ENCODE assay signal across 8 cellular contexts in the genomic region with DNA sequence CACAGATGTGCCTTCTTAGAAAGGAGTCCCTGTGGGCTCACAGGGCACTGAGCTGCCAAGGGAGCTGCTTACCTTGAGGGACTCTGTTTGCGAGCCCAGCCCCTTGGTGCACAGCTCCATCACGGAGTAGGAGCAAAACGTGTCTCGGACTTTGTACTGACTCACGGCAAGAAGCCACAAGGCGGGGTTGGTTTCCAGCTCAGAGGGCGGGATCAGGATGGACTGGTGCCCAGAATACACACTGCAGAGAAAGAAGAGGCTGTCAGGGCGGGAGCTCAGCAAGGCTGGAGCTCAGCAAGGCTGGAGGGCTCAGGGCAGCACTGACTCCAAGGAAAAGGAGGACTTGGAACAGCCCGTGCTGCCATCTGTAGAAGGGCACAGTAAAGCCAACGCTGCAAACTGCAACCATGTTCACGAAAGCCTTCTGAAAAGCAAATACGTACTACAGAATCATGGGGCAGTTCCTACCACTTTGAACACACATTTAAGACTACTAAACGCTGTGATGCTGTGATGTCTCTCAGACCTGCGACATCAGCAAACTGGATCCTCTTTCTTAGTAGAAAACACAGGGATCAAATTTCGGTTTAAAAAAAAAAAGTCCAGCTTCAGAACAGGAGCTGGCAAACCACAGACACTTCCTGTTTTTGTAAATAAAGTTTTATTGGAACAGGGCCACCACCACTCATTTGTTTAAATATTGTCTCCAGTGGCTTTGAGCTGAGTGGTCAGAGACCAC.
DNase-seq lines count a peak whose midpoint lies in the region; ATAC-seq, FAIRE-seq and TF ChIP-seq lines count a peak whose summit lies in the region.

No MANE protein-coding gene starts in this region.

- H3K27ac ChIP-seq in CD8-positive, alpha-beta T cell (ENCODE audit: low read depth, low read length), result no peak overlapping the region
- H3K27ac ChIP-seq in spleen, result peak overlapping the region in 4 of 8 donors; percentile 2 to 48 (median 44)

- peak in 4 of 7 experiments; percentile 28 to 66 (median 48) for DNase-seq in CD8-positive, alpha-beta T cell
- DNase-seq in HUDEP-2 (lab: John Stamatoyannopoulos, UW; ENCODE audit: unreplicated experiment in 76 of 76), result peak in 75 of 76 experiments; percentile 4 to 83 (median 65)
- peak; percentile 90 for DNase-seq in RCC 7860 (ENCODE audit: low spot score)
- peak; percentile 94 for DNase-seq in astrocyte of the cerebellum (ENCODE audit: low read depth)
- DNase-seq in hippocampal formation (lab: John Stamatoyannopoulos, UW), result peak; percentile 66 to 79
- peak; percentile 92 for DNase-seq in renal cortical epithelial cell (ENCODE audit: low read depth)
- no peak for DNase-seq in spleen

- peak overlapping the region; percentile 95 for H3K27ac Mint-ChIP-seq in CD8-positive, alpha-beta T cell

- POLR2A ChIA-PET in CD8-positive, alpha-beta T cell (lab: Charles Lee), result interaction anchor here (0.6 to 1.8 kb wide), 7 partner anchors 9 to 141 kb away, joined by 3 to 6 read pairs (median 4); no protein-coding TSS in a partner anchor

- FAIRE-seq in RCC 7860 (lab: Jason Lieb, UNC), result peak; percentile 86

- H3K4me1 ChIP-seq in CD8-positive, alpha-beta T cell (ENCODE audit: insufficient read depth, low read length), result peaks cover 32% of the 10 kb centered on the region
- peaks cover 3 to 47% (median 17%) of the 10 kb centered on the region in 6 donors for H3K4me1 ChIP-seq in spleen

- peaks cover 8% of the 10 kb centered on the region for H3K36me3 Mint-ChIP-seq in CD8-positive, alpha-beta T cell

- WGBS in spleen, 5 donors, result 59 to 65% (median 62%) methylated on average over 13 to 15 of the region's 15 CpGs

- H3K4me3 Mint-ChIP-seq in CD8-positive, alpha-beta T cell, result peak overlapping the region; percentile 82

- intact Hi-C loops in CD8-positive, alpha-beta T cell (cut with DNase I, micrococcal nuclease), result loop anchor here in 1 of 2 experiments (5.0 kb wide), 1 partner anchor 197 kb away; no protein-coding TSS in a partner anchor
- intact Hi-C loops in spleen (cut with DNase I; ENCODE audit: low total_unique reads), result no loop called here

- no peaks in the 10 kb centered on the region for H3K9me3 ChIP-seq in CD8-positive, alpha-beta T cell (ENCODE audit: low read length)
- H3K9me3 ChIP-seq in spleen, result no peaks in the 10 kb centered on the region

- H3K4me3 ChIP-seq in CD8-positive, alpha-beta T cell (ENCODE audit: low read depth, low read length), result no peak overlapping the region
- H3K4me3 ChIP-seq in astrocyte of the cerebellum (ENCODE audit: low read depth, low read length) (peak overlapping the region; percentile 19), spleen (peak overlapping the region in 1 of 8 donors; percentile 19)

- peak; percentile 48 for ATAC-seq in CD8-positive, alpha-beta T cell
- no peak for ATAC-seq in HG03520 (IDR thresholded peaks at IDR 0.05; ENCODE audit: unreplicated experiment)

- H3K27me3 ChIP-seq in CD8-positive, alpha-beta T cell (ENCODE audit: insufficient read depth, low read length), result no peaks in the 10 kb centered on the region
- no peaks in the 10 kb centered on the region for H3K27me3 ChIP-seq in spleen (replicated peaks in 1 of 7)

- no peaks in the 10 kb centered on the region for H3K36me3 ChIP-seq in CD8-positive, alpha-beta T cell (ENCODE audit: insufficient read depth, low read length)
- peaks cover 0 to 18% (median 3%) of the 10 kb centered on the region in 6 donors for H3K36me3 ChIP-seq in spleen

- no peaks in the 10 kb centered on the region for H3K27me3 Mint-ChIP-seq in CD8-positive, alpha-beta T cell (ENCODE audit: low read depth)

- CTCF ChIA-PET in CD8-positive, alpha-beta T cell (lab: Charles Lee), result interaction anchor here (0.9 to 2.2 kb wide), 3 partner anchors 9 to 15 kb away, joined by 3 to 7 read pairs (median 3); no protein-coding TSS in a partner anchor

- H3K9me3 Mint-ChIP-seq in CD8-positive, alpha-beta T cell, result no peaks in the 10 kb centered on the region

- TF ChIP-seq POLR2A in spleen (IDR thresholded peaks at IDR 0.05), result no peak

- no peak for TF ChIP-seq CTCF in CD8-positive, alpha-beta T cell (IDR thresholded peaks at IDR 0.05)
- TF ChIP-seq CTCF in astrocyte of the cerebellum (IDR thresholded peaks at IDR 0.05; ENCODE audit: low read depth, low read length, missing control alignments) (peak; percentile 17), spleen (IDR thresholded peaks at IDR 0.05 in 8 of 11, conservative IDR thresholded peaks at IDR 0.05 in 3 of 11) (no peak)

- peaks cover 49% of the 10 kb centered on the region for H3K4me1 Mint-ChIP-seq in CD8-positive, alpha-beta T cell (ENCODE audit: low read depth)

- in situ Hi-C loops in astrocyte of the cerebellum (cut with HindIII; ENCODE audit: low sequenced_read_pairs), result no loop called here
